Comparison of ENCODE assay signal across 23 cellular contexts in the genomic region with DNA sequence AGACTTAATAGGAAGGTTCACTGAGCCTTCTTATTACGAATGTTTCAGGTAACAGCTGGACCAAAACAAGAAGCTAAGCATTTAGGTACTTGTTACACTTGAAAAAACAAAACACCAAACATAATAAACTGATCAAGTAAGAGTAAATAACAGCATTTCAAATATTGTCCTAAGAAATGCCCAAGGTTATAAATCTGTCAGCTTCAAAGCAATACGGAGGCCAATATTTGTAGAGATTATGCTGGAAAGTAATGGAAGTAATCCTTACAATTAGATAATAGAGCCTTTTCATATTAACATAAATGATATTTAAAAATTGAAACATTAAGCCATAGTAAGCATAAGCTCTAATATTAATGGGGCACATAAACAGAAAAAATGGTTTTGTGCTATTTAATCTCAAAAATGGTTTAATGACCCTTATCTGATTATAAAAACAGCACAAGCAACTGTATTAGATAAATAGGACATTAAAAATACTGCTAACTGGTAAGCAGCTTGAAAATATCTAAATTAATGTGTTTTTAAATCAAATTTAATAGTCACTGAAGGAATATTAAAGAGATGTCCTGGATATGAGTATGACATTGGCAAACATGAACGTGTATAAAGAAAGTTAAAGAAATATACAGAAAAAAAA. TPM values are rescaled to one million over a fixed set of nuclear protein-coding genes. Genes with fewer than 3 reads are reported as not detected.
"Had no signal": no experiment of that assay in that cellular context is flagged by ENCODE, and none has a peak within 500 bp of the region (broad histone marks: within the 10 kb centered on the region; RNA-seq: fewer than 3 reads in every experiment).

No MANE protein-coding gene starts in this region.

- H3K4me1 ChIP-seq: Peyer's patch had no signal

- H3K9me3 Mint-ChIP-seq: T-helper 1 cell treated with Interleukin-12 subunit alpha and Interleukin-12 subunit beta and Interleukin-4 antibody, amounts not matched to agents 30 μg/mL and 1 μg/mL, for 36 hours had no signal

- H3K4me2 ChIP-seq: PC-9 had no signal

- H3K4me3 Mint-ChIP-seq: T-cell; T-helper 1 cell treated with Interleukin-12 subunit alpha and Interleukin-12 subunit beta and Interleukin-4 antibody, amounts not matched to agents 30 μg/mL and 1 μg/mL, for 36 hours had no signal

- H3K36me3 ChIP-seq: MG63, Peyer's patch, SJCRH30 had no signal

- H3K4me1 Mint-ChIP-seq: T-cell had no signal

- H2AFZ ChIP-seq: PC-9 had no signal

- H3K36me3 Mint-ChIP-seq: T-cell had no signal

- H3K9me3 ChIP-seq: Peyer's patch, SJCRH30 had no signal

- H3K27ac Mint-ChIP-seq: T-cell; T-helper 1 cell treated with Interleukin-12 subunit alpha and Interleukin-12 subunit beta and Interleukin-4 antibody, amounts not matched to agents 30 μg/mL and 1 μg/mL, for 36 hours had no signal

- H3K4me3 ChIP-seq: MG63, PC-9, Peyer's patch, SJCRH30 had no signal

- H3K27me3 ChIP-seq: MG63, Peyer's patch, SJCRH30 had no signal

- DNase-seq: Karpas-422, KG1, MG63, NCI-H1092, NCI-H1105 treated with DMSO at 0.1 percent for 48 hours, NCI-H1417 treated with DMSO at 0.1 percent for 48 hours, NCI-H187, NCI-H2029, NCI-H2081 treated with DMSO at 0.1 percent for 48 hours, NCI-H2171, NCI-H226, NCI-H446, NCI-H510A, NCI-H524 treated with DMSO at 0.1 percent for 48 hours, OCI-M1, PC-9, Peyer's patch, SHP77 treated with DMSO at 0.1 percent for 48 hours, SJCRH30, SW 1271, T-cell had no signal

- H3K27ac ChIP-seq: PC-9, Peyer's patch, SJCRH30 had no signal

- H3K27me3 Mint-ChIP-seq: T-cell had no signal

RNA-seq across cellular contexts. Expression of a gene that starts 43.0 kb away (rescaled TPM):
- total RNA-seq: HT-29, PC-9, Peyer's patch, T-cell had no signal
